Comparison of ENCODE assay signal across 11 cellular contexts in genomic region chr1:159406821-159407220, GRCh38. TPM values are rescaled to one million over a fixed set of nuclear protein-coding genes. Genes with fewer than 3 reads are reported as not detected.
"Had no signal": no experiment of that assay in that cellular context is flagged by ENCODE, and none has a peak within 500 bp of the region (broad histone marks: within the 10 kb centered on the region; RNA-seq: fewer than 3 reads in every experiment).

No MANE protein-coding gene starts in this region.

- FAIRE-seq: H1, H54 had no signal

- ATAC-seq: GM23338, HCT116 had no signal

- DNase-seq: GM23248, GOT3, H7, H9, HCEC 1CT, HFFc6 had no signal

RNA-seq across cellular contexts. Expression of gene OR10J4, which starts 25.2 kb away (rescaled TPM):
- total RNA-seq: GM23248, GM23338, H1, H4, H7, H9, HFFc6 had no signal

RNA-seq across cellular contexts. Expression of gene OR10J1, which starts 32.7 kb away (rescaled TPM):
- total RNA-seq: GM23248, GM23338, H1, H4, H7, H9, HFFc6 had no signal
